Comparison of ENCODE assay signal across 8 cellular contexts in the genomic region with DNA sequence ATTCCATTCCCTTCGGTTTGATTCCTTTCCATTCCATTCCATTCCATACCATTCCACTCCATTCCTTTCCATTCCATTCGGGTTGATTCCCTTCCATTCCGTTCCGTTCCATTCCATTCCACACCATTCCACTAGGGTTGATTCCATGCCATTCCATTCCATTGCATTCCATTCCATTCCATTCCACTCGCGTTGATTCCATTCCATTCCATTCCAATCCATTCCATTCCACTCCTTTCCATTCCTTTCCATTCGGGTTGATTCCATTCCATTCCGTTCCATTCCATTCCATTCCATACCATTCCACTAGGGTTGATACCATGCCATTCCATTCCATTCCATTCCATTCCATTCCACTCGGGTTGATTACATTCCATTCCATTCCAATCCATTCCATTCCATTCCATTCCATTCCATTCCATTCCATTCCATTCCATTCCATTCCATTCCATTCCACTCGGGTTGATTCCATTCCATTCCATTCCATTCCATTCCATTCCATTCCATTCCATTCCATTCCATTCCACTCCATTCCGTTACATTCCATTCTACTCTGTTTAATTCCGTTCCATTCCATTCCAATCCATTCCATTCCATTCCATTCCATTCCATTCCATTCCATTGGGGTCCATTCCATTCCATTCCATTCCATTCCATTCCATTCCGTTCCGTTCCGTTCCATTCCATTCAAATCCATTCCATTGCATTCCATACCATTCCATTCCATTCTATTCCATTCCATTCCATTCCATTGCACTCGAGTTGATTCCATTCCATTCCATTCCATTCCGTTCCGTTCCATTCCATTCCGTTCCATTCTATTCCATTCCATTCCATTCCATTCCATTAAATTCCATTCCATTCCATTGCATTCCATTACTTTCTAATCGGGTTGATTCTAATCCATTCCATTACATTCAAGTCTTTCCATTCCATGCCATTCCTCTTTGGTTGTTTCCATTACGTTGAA.
A peak's percentile ranks its signal among the peaks of the same experiment; 100 is the strongest.
DNase-seq lines count a peak whose midpoint lies in the region; ATAC-seq and TF ChIP-seq lines count a peak whose summit lies in the region.
"Not testable (repeated sequence)": the region's sequence is repeated elsewhere in the genome, so short reads cannot be mapped to it uniquely, and the experiment has no call there.

No MANE protein-coding gene starts in this region.

- not testable (repeated sequence) for H3K4me3 Mint-ChIP-seq in HFFc6, neural progenitor cell

- ATAC-seq in GM18909 (IDR thresholded peaks at IDR 0.05; ENCODE audit: poor library complexity, unreplicated experiment), result peak; percentile 80
- ATAC-seq in HG03442 (IDR thresholded peaks at IDR 0.05; ENCODE audit: unreplicated experiment), result peak; percentile 74
- ATAC-seq in RWPE2 (ENCODE audit: low read depth), result peak; percentile 78
- ATAC-seq in left ventricle myocardium superior, result peak; percentile 92

- not testable (repeated sequence) for H2AFZ ChIP-seq in neural progenitor cell (replicated peaks)

- H3F3A ChIP-seq in neural progenitor cell (ENCODE audit: low read depth), result not testable (repeated sequence)

- POLR2A ChIA-PET in AG04450 (lab: Yijun Ruan, JAX), result not testable (repeated sequence)

- H3K4me2 ChIP-seq in neural progenitor cell, result not testable (repeated sequence)

- not testable (repeated sequence) for H3K4me3 ChIP-seq in AG04450 (ENCODE audit: low read depth, low read length); RWPE2 (ENCODE audit: severe bottlenecking); neural progenitor cell

- intact Hi-C loops in left ventricle myocardium superior (cut with micrococcal nuclease), result not testable (repeated sequence)

- not testable (repeated sequence) for TF ChIP-seq CTCF in AG04450 (IDR thresholded peaks at IDR 0.05; ENCODE audit: low read depth, low read length); HFFc6 (IDR thresholded peaks at IDR 0.05); RWPE2 (IDR thresholded peaks at IDR 0.05; ENCODE audit: poor library complexity, severe bottlenecking); neural progenitor cell (IDR thresholded peaks at IDR 0.05)

- not testable (repeated sequence) for H4K20me1 ChIP-seq in neural progenitor cell (ENCODE audit: low read depth)

- H3K36me3 Mint-ChIP-seq in HFFc6 (ENCODE audit: low read depth) (peaks cover 44% of the 10 kb centered on the region), neural progenitor cell (peaks cover 18% of the 10 kb centered on the region)

- H3K9me3 ChIP-seq in AG04450 (ENCODE audit: control insufficient read depth, insufficient read depth, low read length) (peaks cover 95% of the 10 kb centered on the region), neural progenitor cell (ENCODE audit: low read depth) (peaks cover 25% of the 10 kb centered on the region)
- H3K9me3 ChIP-seq in RWPE2 (ENCODE audit: severe bottlenecking), result not testable (repeated sequence)

- not testable (repeated sequence) for H3K27ac Mint-ChIP-seq in HFFc6, neural progenitor cell

- H3K27me3 Mint-ChIP-seq in HFFc6 (ENCODE audit: insufficient read depth), result not testable (repeated sequence)
- H3K27me3 Mint-ChIP-seq in neural progenitor cell (ENCODE audit: insufficient read depth, low read depth), result peaks cover 23% of the 10 kb centered on the region

- not testable (repeated sequence) for H3K36me3 ChIP-seq in RWPE2 (ENCODE audit: low read depth); neural progenitor cell

- H3K9me3 Mint-ChIP-seq in HFFc6 (peaks cover 96% of the 10 kb centered on the region), neural progenitor cell (peaks cover 92% of the 10 kb centered on the region)

- H3K9ac ChIP-seq in neural progenitor cell, result not testable (repeated sequence)

- not testable (repeated sequence) for H3K27ac ChIP-seq in AG04450 (ENCODE audit: low read depth, low read length); RWPE2 (ENCODE audit: poor library complexity, severe bottlenecking); neural progenitor cell

- CTCF ChIA-PET in AG04450 (lab: Charles Lee), result not testable (repeated sequence)

- H3K4me1 ChIP-seq in RWPE2 (ENCODE audit: insufficient read depth, poor library complexity, severe bottlenecking); neural progenitor cell: not testable (repeated sequence)

- H3K79me2 ChIP-seq in neural progenitor cell (ENCODE audit: low read depth), result not testable (repeated sequence)

- peak; percentile 91 for DNase-seq in AG04450 (ENCODE audit: low read depth, low spot score)
- peak; percentile 59 for DNase-seq in HFFc6
- not testable (repeated sequence) for DNase-seq in RWPE2 (ENCODE audit: low spot score); left ventricle myocardium superior
- DNase-seq in cerebellar cortex (ENCODE audit: low spot score), result peak; percentile 77
- DNase-seq in neural progenitor cell (ENCODE audit: low spot score), result peak; percentile 81

- H3K27me3 ChIP-seq in AG04450 (ENCODE audit: control insufficient read depth, insufficient read depth, low read length); RWPE2 (ENCODE audit: insufficient read depth, poor library complexity, severe bottlenecking); neural progenitor cell: not testable (repeated sequence)

- H3K4me1 Mint-ChIP-seq in HFFc6 (ENCODE audit: low read depth); neural progenitor cell: not testable (repeated sequence)
